In the genomic region with DNA sequence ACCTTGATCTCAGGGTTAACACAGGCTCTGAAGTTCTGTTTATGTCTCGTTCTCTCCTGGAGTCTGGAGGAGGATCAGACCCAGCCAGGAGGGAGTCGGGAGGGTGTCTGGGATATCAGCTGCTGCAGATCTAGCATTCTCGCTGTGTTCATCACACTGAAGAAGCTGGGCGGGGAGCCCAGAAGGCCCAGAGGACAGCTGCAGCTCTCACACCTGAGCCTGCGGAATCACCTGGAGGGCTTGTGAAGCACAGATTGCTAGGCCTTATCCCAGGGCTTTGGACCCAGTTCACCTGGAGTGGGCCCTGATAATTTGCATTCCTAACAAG, we compare ENCODE assay signal across 20 cellular contexts. TPM values are rescaled to one million over a fixed set of nuclear protein-coding genes. Genes with fewer than 3 reads are reported as not detected.
A peak's percentile ranks its signal among the peaks of the same experiment; 100 is the strongest.
DNase-seq lines count a peak whose midpoint lies in the region; ATAC-seq and TF ChIP-seq lines count a peak whose summit lies in the region.
"Had no signal": no experiment of that assay in that cellular context is flagged by ENCODE, and none has a peak within 500 bp of the region (broad histone marks: within the 10 kb centered on the region; RNA-seq: fewer than 3 reads in every experiment).

No MANE protein-coding gene starts in this region.

- ATAC-seq in PC-3 (0 out of 2 replicates have a peak, but pooled peaks have one; percentile 15), sciatic nerve (no peak)
- ATAC-seq: HepG2 had no signal

- H3K9me3 ChIP-seq in PC-3 (ENCODE audit: low read length), result no peaks in the 10 kb centered on the region
- H3K9me3 ChIP-seq: esophagus squamous epithelium, stomach had no signal

- H3K36me3 ChIP-seq in PC-3 (ENCODE audit: low read depth, low read length), result no peaks in the 10 kb centered on the region
- H3K36me3 ChIP-seq: esophagus squamous epithelium, stomach had no signal

- H3K9me2 ChIP-seq in PC-3 (replicated peaks; ENCODE audit: low read length), result no peaks in the 10 kb centered on the region

- H3K79me2 ChIP-seq in PC-3 (ENCODE audit: low read length), result no peaks in the 10 kb centered on the region

- H3K4me1 ChIP-seq in PC-3 (ENCODE audit: insufficient read depth, low read length), result no peaks in the 10 kb centered on the region

- no peak for TF ChIP-seq CTCF in PC-3 (conservative IDR thresholded peaks at IDR 0.05; ENCODE audit: low read depth, low read length)

- H4K20me1 ChIP-seq in PC-3 (ENCODE audit: low read length), result no peaks in the 10 kb centered on the region

- POLR2A ChIA-PET in PC-3 (lab: Charles Lee; ENCODE audit: unreplicated experiment), result no interaction called here

- H3K27ac ChIP-seq in PC-3 (ENCODE audit: low read length) (no peak overlapping the region), epithelial cell of prostate (peak overlapping the region; percentile 59)
- H3K27ac ChIP-seq: esophagus squamous epithelium, stomach had no signal

- DNase-seq in EH (ENCODE audit: low read depth) (peak; percentile 74), PC-3 (peak; percentile 13), epithelial cell of prostate (ENCODE audit: low read depth, low spot score) (peak; percentile 48), sciatic nerve (ENCODE audit: low spot score) (peak; percentile 56), DMS153 treated with DMSO at 0.1 percent for 48 hours (lab: John Stamatoyannopoulos, UW; ENCODE audit: unreplicated experiment) (no peak), NCI-H748 (lab: John Stamatoyannopoulos, UW; ENCODE audit: unreplicated experiment) (no peak)
- DNase-seq in effector CD8-positive, alpha-beta T cell (lab: John Stamatoyannopoulos, UW), result no peak
- DNase-seq in stimulated activated naive CD4-positive, alpha-beta T cell (lab: John Stamatoyannopoulos, UW), result no peak
- DNase-seq: activated CD4-positive, alpha-beta T cell treated with anti-CD3 and anti-CD28 coated beads, Interleukin-2, amount 10 ng/mL, durations not matched to agents 7 days and 5 days; activated naive CD4-positive, alpha-beta T cell treated with anti-CD3 and anti-CD28 coated beads for 36 hours; esophagus squamous epithelium; head of caudate nucleus; immature natural killer cell; mesenchymal stem cell; NCI-H1930; NCI-H524 treated with DMSO at 0.1 percent for 48 hours; nephron progenitor cell; stomach had no signal

- no peak overlapping the region for H2AFZ ChIP-seq in PC-3 (ENCODE audit: low read length)

- no peak overlapping the region for H3K9ac ChIP-seq in PC-3 (ENCODE audit: low read length)

- CTCF ChIA-PET in PC-3 (lab: Charles Lee), result no interaction called here

- no peaks in the 10 kb centered on the region for H3F3A ChIP-seq in PC-3 (ENCODE audit: low read length, unreplicated experiment)

- intact Hi-C loops in PC-3 (cut with micrococcal nuclease) (no loop called here), sciatic nerve (cut with DNase I) (no loop called here)

- no peak overlapping the region for H3K4me2 ChIP-seq in PC-3 (ENCODE audit: low read length)

- H3K27me3 ChIP-seq in PC-3 (ENCODE audit: low read length), result no peaks in the 10 kb centered on the region

- H3K4me3 ChIP-seq in PC-3 (ENCODE audit: low read length), result no peak overlapping the region
- H3K4me3 ChIP-seq: dorsolateral prefrontal cortex, esophagus squamous epithelium, stomach had no signal

- no TSS peak for BruUV-seq in PC-3 (replicated peaks; lab: Mats Ljungman, UMichigan)

RNA-seq across cellular contexts. Expression of a gene that starts 19.4 kb away (rescaled TPM):
- total RNA-seq in PC-3 (2014; rRNA removed) (0.23 and 0.29 TPM in 2 replicates), sciatic nerve (0.40 TPM)
- total RNA-seq: activated CD4-positive, alpha-beta T cell treated with anti-CD3 and anti-CD28 coated beads, Interleukin-2, amount 10 ng/mL, durations not matched to agents 7 days and 5 days had no signal

Comparison
In these comparisons a context has a peak if more than half of its experiments do, and no peak if none do; other contexts are left out.
1. DNase-seq: peak in EH (single experiment), PC-3 (single experiment), epithelial cell of prostate (single experiment) and sciatic nerve (single experiment); none in DMS153 treated with DMSO at 0.1 percent for 48 hours (single experiment), effector CD8-positive, alpha-beta T cell (single experiment), NCI-H748 (single experiment) and stimulated activated naive CD4-positive, alpha-beta T cell (0 of 6).